ENCODE assay signal across 2 cellular contexts in genomic region chr20:62916703-62917476, GRCh38.
TF ChIP-seq lines count a peak whose summit lies in the region.

No MANE protein-coding gene starts in this region.

TF ChIP-seq in K562, 482 proteins besides CTCF, POLR2A, EP300 and RAD21:
- 0 out of 2 replicates have a peak, but pooled peaks have one; percentile 17 for TF ChIP-seq DPF2 (IDR thresholded peaks at IDR 0.05)
- no peak for TF ChIP-seq MITF (IDR thresholded peaks at IDR 0.05)

TF ChIP-seq in GM12891, 5 proteins besides CTCF, POLR2A, EP300 and RAD21:
- TF ChIP-seq PAX5 (IDR thresholded peaks at IDR 0.05; ENCODE audit: insufficient read depth, low read length, severe bottlenecking) (no peak), TAF1 (IDR thresholded peaks at IDR 0.05; ENCODE audit: low read depth, low read length) (no peak)
TF ChIP-seq in GM12891: peak in this region for 0.
